Comparison of ENCODE assay signal across 34 cellular contexts in the genomic region with DNA sequence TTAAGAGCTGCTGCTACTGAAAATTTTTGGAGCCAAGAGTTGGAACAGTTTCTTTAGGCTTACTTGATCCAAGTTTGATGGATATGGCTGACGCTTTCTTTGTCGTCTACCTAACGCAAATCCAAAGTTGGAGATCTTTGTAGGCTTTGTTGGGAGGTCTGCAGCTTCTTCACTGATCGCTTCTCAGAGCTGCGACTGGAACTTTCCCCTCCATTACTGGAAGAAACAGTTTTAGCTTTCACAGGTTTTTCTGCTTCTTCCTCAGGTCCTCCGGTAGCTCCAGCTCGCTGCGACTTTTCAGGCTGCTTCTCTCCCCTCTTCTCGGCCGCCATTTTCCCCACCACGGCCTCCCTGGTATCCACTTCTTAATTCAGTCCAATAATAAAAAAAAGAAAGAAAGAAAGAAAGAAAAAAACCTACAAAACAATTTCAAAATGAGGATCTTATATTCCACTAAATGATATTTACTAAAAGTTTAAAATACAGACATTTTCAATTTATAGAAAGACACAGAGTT.
"Had no signal": no experiment of that assay in that cellular context is flagged by ENCODE, and none has a peak within 500 bp of the region (broad histone marks: within the 10 kb centered on the region; RNA-seq: fewer than 3 reads in every experiment).

No MANE protein-coding gene starts in this region.

- H3K4me2 ChIP-seq: hepatocyte had no signal

- H3K4me3 ChIP-seq: body of pancreas, coronary artery, dorsolateral prefrontal cortex, gastroesophageal sphincter, hepatocyte, psoas muscle, sigmoid colon, thyroid gland, upper lobe of right lung had no signal

- H3K36me3 Mint-ChIP-seq: activated naive CD4-positive, alpha-beta T cell treated with anti-CD3 and anti-CD28 coated beads, Interleukin-2, amount 50 U/mL, for 24 hours; naive thymus-derived CD4-positive, alpha-beta T cell; stimulated activated memory B cell treated with anti-CD40 and anti-IgM and Interleukin-4, amounts not matched to agents 10 μg/mL and 1 μg/mL and 100 μg/mL, for 72 hours had no signal

- H3K9ac ChIP-seq: parathyroid adenoma had no signal

- H3K79me2 ChIP-seq: hepatocyte, parathyroid adenoma had no signal

- ATAC-seq: activated T-cell treated with anti-CD3 and anti-CD28 coated beads, Interleukin-2, amount 50 U/mL, for 4 hours; activated T-helper 17 cell treated with anti-CD3 and anti-CD28 coated beads, Interleukin-2, amount 50 U/mL, for 72 hours; body of pancreas; effector memory CD8-positive, alpha-beta T cell; gastroesophageal sphincter; left cardiac atrium; left ventricle myocardium superior; naive thymus-derived CD4-positive, alpha-beta T cell; psoas muscle; stimulated activated memory B cell treated with anti-CD40 and anti-IgM and Interleukin-4, amounts not matched to agents 10 μg/mL and 1 μg/mL and 100 μg/mL, for 72 hours; stimulated activated naive CD8-positive, alpha-beta T cell treated with anti-CD3 and anti-CD28 coated beads, Interleukin-15, amount 100 ng/mL, for 72 hours; T-helper 17 cell; upper lobe of right lung had no signal

- H3K27me3 Mint-ChIP-seq: effector memory CD8-positive, alpha-beta T cell; stimulated activated memory B cell treated with anti-CD40 and anti-IgM and Interleukin-4, amounts not matched to agents 10 μg/mL and 1 μg/mL and 100 μg/mL, for 72 hours had no signal

- H3K27ac ChIP-seq: body of pancreas, coronary artery, dorsolateral prefrontal cortex, gastroesophageal sphincter, hepatocyte, parathyroid adenoma, psoas muscle, sigmoid colon, thyroid gland, upper lobe of right lung, WERI-Rb-1 had no signal

- H3K9me3 ChIP-seq: body of pancreas, gastroesophageal sphincter, psoas muscle, sigmoid colon, thyroid gland, upper lobe of right lung had no signal

- H3K4me1 Mint-ChIP-seq: activated CD4-positive, alpha-beta memory T cell treated with anti-CD3 and anti-CD28 coated beads, Interleukin-2, amount 10 ng/mL, durations not matched to agents 7 days and 5 days; activated CD4-positive, alpha-beta T cell treated with anti-CD3 and anti-CD28 coated beads, Interleukin-2, amount 10 ng/mL, durations not matched to agents 7 days and 5 days; activated naive CD4-positive, alpha-beta T cell treated with anti-CD3 and anti-CD28 coated beads, Interleukin-2, amount 50 U/mL, for 24 hours; activated T-helper 17 cell treated with anti-CD3 and anti-CD28 coated beads, Interleukin-2, amount 50 U/mL, for 72 hours; stimulated activated memory B cell treated with anti-CD40 and anti-IgM and Interleukin-4, amounts not matched to agents 10 μg/mL and 1 μg/mL and 100 μg/mL, for 72 hours; T-helper 17 cell had no signal

- H3K27me3 ChIP-seq: body of pancreas, gastroesophageal sphincter, hepatocyte, sigmoid colon, thyroid gland had no signal

- DNase-seq: activated CD4-positive, alpha-beta memory T cell treated with anti-CD3 and anti-CD28 coated beads, Interleukin-2, amount 10 ng/mL, durations not matched to agents 7 days and 5 days; activated CD4-positive, alpha-beta T cell treated with anti-CD3 and anti-CD28 coated beads, Interleukin-2, amount 10 ng/mL, durations not matched to agents 7 days and 5 days; activated CD4-positive, CD25-positive, alpha-beta regulatory T cell treated with anti-CD3 and anti-CD28 coated beads, Interleukin-2, amount 50 U/mL, for 72 hours; activated gamma-delta T cell treated with Interleukin-2 at 50 U/mL for 16 hours; activated T-cell treated with anti-CD3 and anti-CD28 coated beads, Interleukin-2, amount 50 U/mL, for 4 hours; body of pancreas; cerebellar nuclear complex; dorsolateral prefrontal cortex; effector memory CD8-positive, alpha-beta T cell; islet precursor cell; left cardiac atrium; left ventricle myocardium superior; midbrain; naive thymus-derived CD4-positive, alpha-beta T cell; psoas muscle; sigmoid colon; small intestine; stimulated activated CD4-positive, alpha-beta T cell treated with anti-CD3 and anti-CD28 coated beads, Interleukin-1b, Interleukin-23, amount 100 ng/mL, for 48 hours; stimulated activated CD4-positive, alpha-beta T cell treated with anti-CD3 and anti-CD28 coated beads, Interleukin-4, amount 100 ng/mL, for 4 hours; stimulated activated CD8-positive, alpha-beta memory T cell treated with anti-CD3 and anti-CD28 coated beads, Interleukin-4, amount 100 ng/mL, for 48 hours; stimulated activated naive CD8-positive, alpha-beta T cell treated with anti-CD3 and anti-CD28 coated beads, Interleukin-15, amount 100 ng/mL, for 72 hours; substantia nigra; T-helper 17 cell; T1000; thyroid gland; upper lobe of right lung; WERI-Rb-1 had no signal

- H2AFZ ChIP-seq: hepatocyte, parathyroid adenoma had no signal

- H3K36me3 ChIP-seq: gastroesophageal sphincter, sigmoid colon, thyroid gland, upper lobe of right lung, WERI-Rb-1 had no signal

- H3K9me3 Mint-ChIP-seq: activated CD4-positive, alpha-beta memory T cell treated with anti-CD3 and anti-CD28 coated beads, Interleukin-2, amount 10 ng/mL, durations not matched to agents 7 days and 5 days; activated naive CD4-positive, alpha-beta T cell treated with anti-CD3 and anti-CD28 coated beads, Interleukin-2, amount 50 U/mL, for 24 hours; activated T-cell treated with anti-CD3 and anti-CD28 coated beads, Interleukin-2, amount 50 U/mL, for 4 hours; effector memory CD8-positive, alpha-beta T cell had no signal

- H3K4me3 Mint-ChIP-seq: activated CD4-positive, alpha-beta memory T cell treated with anti-CD3 and anti-CD28 coated beads, Interleukin-2, amount 10 ng/mL, durations not matched to agents 7 days and 5 days; activated CD4-positive, alpha-beta T cell treated with anti-CD3 and anti-CD28 coated beads, Interleukin-2, amount 10 ng/mL, durations not matched to agents 7 days and 5 days; activated naive CD4-positive, alpha-beta T cell treated with anti-CD3 and anti-CD28 coated beads, Interleukin-2, amount 50 U/mL, for 24 hours; activated T-cell treated with anti-CD3 and anti-CD28 coated beads, Interleukin-2, amount 50 U/mL, for 4 hours; activated T-helper 17 cell treated with anti-CD3 and anti-CD28 coated beads, Interleukin-2, amount 50 U/mL, for 72 hours; effector memory CD8-positive, alpha-beta T cell; naive thymus-derived CD4-positive, alpha-beta T cell; stimulated activated memory B cell treated with anti-CD40 and anti-IgM and Interleukin-4, amounts not matched to agents 10 μg/mL and 1 μg/mL and 100 μg/mL, for 72 hours; stimulated activated naive CD8-positive, alpha-beta T cell treated with anti-CD3 and anti-CD28 coated beads, Interleukin-15, amount 100 ng/mL, for 72 hours; T-helper 17 cell had no signal

- H3K4me1 ChIP-seq: body of pancreas, gastroesophageal sphincter, parathyroid adenoma, psoas muscle, sigmoid colon had no signal

- H3K27ac Mint-ChIP-seq: activated CD4-positive, alpha-beta memory T cell treated with anti-CD3 and anti-CD28 coated beads, Interleukin-2, amount 10 ng/mL, durations not matched to agents 7 days and 5 days; activated CD4-positive, alpha-beta T cell treated with anti-CD3 and anti-CD28 coated beads, Interleukin-2, amount 10 ng/mL, durations not matched to agents 7 days and 5 days; activated naive CD4-positive, alpha-beta T cell treated with anti-CD3 and anti-CD28 coated beads, Interleukin-2, amount 50 U/mL, for 24 hours; activated T-helper 17 cell treated with anti-CD3 and anti-CD28 coated beads, Interleukin-2, amount 50 U/mL, for 72 hours; effector memory CD8-positive, alpha-beta T cell; naive thymus-derived CD4-positive, alpha-beta T cell; stimulated activated memory B cell treated with anti-CD40 and anti-IgM and Interleukin-4, amounts not matched to agents 10 μg/mL and 1 μg/mL and 100 μg/mL, for 72 hours; stimulated activated naive CD8-positive, alpha-beta T cell treated with anti-CD3 and anti-CD28 coated beads, Interleukin-15, amount 100 ng/mL, for 72 hours; T-helper 17 cell had no signal
